27 cellular contexts compared by ENCODE assay signal in the genomic region with DNA sequence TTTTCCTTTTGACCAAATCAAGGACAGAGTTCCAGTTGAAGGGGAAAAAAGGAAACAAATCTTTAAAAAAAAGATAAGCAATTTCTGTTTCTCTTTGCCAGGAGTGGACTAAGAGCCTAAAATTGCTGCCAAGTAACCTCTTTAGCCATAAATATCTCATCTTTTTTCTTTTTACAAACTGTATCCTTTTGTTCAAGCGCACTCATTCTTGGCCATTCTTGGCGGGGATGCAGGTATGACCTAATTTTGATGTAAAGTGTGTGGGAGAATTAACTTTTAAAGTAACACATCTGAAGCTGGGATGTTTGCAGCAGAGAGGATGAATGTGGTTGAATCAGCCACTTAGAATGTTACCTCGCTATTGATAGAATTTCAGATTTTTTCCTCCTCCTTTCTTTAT. TPM values are rescaled to one million over a fixed set of nuclear protein-coding genes. Genes with fewer than 3 reads are reported as not detected.
DNase-seq lines count a peak whose midpoint lies in the region; TF ChIP-seq lines count a peak whose summit lies in the region.
"Had no signal": no experiment of that assay in that cellular context is flagged by ENCODE, and none has a peak within 500 bp of the region (broad histone marks: within the 10 kb centered on the region; RNA-seq: fewer than 3 reads in every experiment).

No MANE protein-coding gene starts in this region.

- H3K79me2 ChIP-seq in ACC112 (ENCODE audit: control insufficient read depth, insufficient read depth, low read length, unreplicated experiment) (no peaks in the 10 kb centered on the region), hepatocyte (no peaks in the 10 kb centered on the region)

- POLR2A ChIA-PET in HEK293 (lab: Yijun Ruan, JAX): interaction anchor here (0.7 kb wide), 1 partner anchor 211 kb away, joined by 6 read pairs; no protein-coding TSS in a partner anchor

- DNase-seq in adrenal gland (peak in 4 of 7 donors; percentile 17 to 61 (median 39)), hepatocyte (ENCODE audit: low spot score) (no peak), NCI-H1694 (lab: John Stamatoyannopoulos, UW) (no peak), activated gamma-delta T cell treated with Interleukin-2 at 50 U/mL for 16 hours (no peak), NOMO-1 treated with dmso at 0.1 percent for 144 hours (lab: John Stamatoyannopoulos, UW; ENCODE audit: unreplicated experiment) (no peak), DMS153 (lab: John Stamatoyannopoulos, UW) (no peak)
- DNase-seq: activated CD8-positive, alpha-beta T cell treated with anti-CD3 and anti-CD28 coated beads for 36 hours; activated gamma-delta T cell; activated naive CD8-positive, alpha-beta T cell treated with anti-CD3 and anti-CD28 coated beads, Interleukin-2, amount 50 U/mL, for 24 hours; Calu3; colonic mucosa; effector memory CD4-positive, alpha-beta T cell; erythroblast; islet precursor cell; mucosa of descending colon; NCI-H146; NCI-H2227 treated with DMSO at 0.1 percent for 48 hours; nephron progenitor cell; PC-9; posterior cingulate gyrus; SIG-M5; stimulated activated naive CD4-positive, alpha-beta T cell treated with Interleukin-2 at 50 U/mL for 16 hours; T-cell had no signal

- TF ChIP-seq POLR2A in adrenal gland (IDR thresholded peaks at IDR 0.05): no peak

- CTCF ChIA-PET in HEK293 (lab: Yijun Ruan, JAX): interaction anchor here (1.3 kb wide), 1 partner anchor 13 kb away, joined by 3 read pairs; no protein-coding TSS in a partner anchor

- no peaks in the 10 kb centered on the region for H4K20me1 ChIP-seq in hepatocyte (ENCODE audit: insufficient read depth, poor library complexity, severe bottlenecking)

- TF ChIP-seq CTCF in HEK293 (tag by site-specific recombination; IDR thresholded peaks at IDR 0.05) (no peak), adrenal gland (IDR thresholded peaks at IDR 0.05) (no peak), hepatocyte (IDR thresholded peaks at IDR 0.05; ENCODE audit: poor library complexity) (no peak)

- H3K27me3 ChIP-seq in ACC112 (ENCODE audit: insufficient read depth, low read length) (peaks cover 6% of the 10 kb centered on the region; the same call in 1 of the 2 replicates), adrenal gland (no peaks in the 10 kb centered on the region), hepatocyte (no peaks in the 10 kb centered on the region)
- H3K27me3 ChIP-seq: colonic mucosa, gastroesophageal sphincter had no signal

- no peaks in the 10 kb centered on the region for H3K36me3 ChIP-seq in ACC112 (ENCODE audit: insufficient read depth, low read length)
- no peaks in the 10 kb centered on the region for H3K36me3 ChIP-seq in HEK293 (ENCODE audit: control insufficient read depth in 2 of 2, insufficient read depth in 1 of 2, low read length in 2 of 2)
- H3K36me3 ChIP-seq in adrenal gland (replicated peaks in 1 of 2): no peaks in the 10 kb centered on the region
- H3K36me3 ChIP-seq in hepatocyte (replicated peaks; ENCODE audit: insufficient read depth, low read depth): no peaks in the 10 kb centered on the region
- H3K36me3 ChIP-seq: colonic mucosa, gastroesophageal sphincter had no signal

- H3K4me3 ChIP-seq in ACC112 (ENCODE audit: low read depth, low read length) (0 out of 2 replicates have a peak overlapping the region, but pooled peaks have one; percentile 9), HEK293 (ENCODE audit: low read depth, low read length) (no peak overlapping the region), adrenal gland (no peak overlapping the region), hepatocyte (no peak overlapping the region)
- H3K4me3 ChIP-seq: colonic mucosa, gastroesophageal sphincter, mucosa of descending colon, PC-9 had no signal

- no peaks in the 10 kb centered on the region for H3K9me2 ChIP-seq in hepatocyte (replicated peaks; ENCODE audit: insufficient read depth)

- no peak overlapping the region for H3K27ac ChIP-seq in ACC112 (ENCODE audit: low read depth, low read length)
- H3K27ac ChIP-seq in HEK293 (ENCODE audit: extremely low read depth, low read depth, low read length): no peak overlapping the region
- H3K27ac ChIP-seq in adrenal gland: peak overlapping the region in 2 of 5 donors; percentile 20 to 38
- H3K27ac ChIP-seq in hepatocyte: peak overlapping the region; percentile 14
- H3K27ac ChIP-seq: C4-2B, colonic mucosa, gastroesophageal sphincter, PC-9 had no signal

- no peaks in the 10 kb centered on the region for H3K9me3 ChIP-seq in HEK293 (ENCODE audit: control insufficient read depth, insufficient read depth, low read depth, low read length)
- H3K9me3 ChIP-seq in adrenal gland (replicated peaks in 1 of 3): no peaks in the 10 kb centered on the region
- no peaks in the 10 kb centered on the region for H3K9me3 ChIP-seq in hepatocyte (ENCODE audit: low read depth)
- H3K9me3 ChIP-seq: colonic mucosa, gastroesophageal sphincter, mucosa of descending colon had no signal

- H3K4me1 ChIP-seq in ACC112 (ENCODE audit: control insufficient read depth, insufficient read depth, low read length, unreplicated experiment) (peaks cover 3% of the 10 kb centered on the region), HEK293 (ENCODE audit: control insufficient read depth, insufficient read depth, low read length) (no peaks in the 10 kb centered on the region), adrenal gland (replicated peaks in 1 of 2) (peaks cover 0 to 8% of the 10 kb centered on the region in 2 donors), hepatocyte (ENCODE audit: insufficient read depth) (no peaks in the 10 kb centered on the region)
- H3K4me1 ChIP-seq: colonic mucosa, gastroesophageal sphincter had no signal

- no peak overlapping the region for H2AFZ ChIP-seq in ACC112 (ENCODE audit: low read length, unreplicated experiment)
- H2AFZ ChIP-seq in hepatocyte: no peak overlapping the region
- H2AFZ ChIP-seq: PC-9 had no signal

- no peak overlapping the region for H3K4me2 ChIP-seq in hepatocyte
- H3K4me2 ChIP-seq: PC-9 had no signal

- WGBS in adrenal gland, 4 donors: 28 to 31% (median 29%) methylated on average over 3 of the region's 3 CpGs
- 82% methylated on average over 3 of the region's 3 CpGs for WGBS in hepatocyte (ENCODE audit: low lambda C conversion rate, missing lambda C conversion rate)

- intact Hi-C loops in adrenal gland (cut with DNase I): no loop called here

TF ChIP-seq in HEK293, 187 proteins besides CTCF, POLR2A, EP300 and RAD21:
- no peak for TF ChIP-seq OSR2 (tag by site-specific recombination; IDR thresholded peaks at IDR 0.05)
- TF ChIP-seq PRDM6 (tag by site-specific recombination; IDR thresholded peaks at IDR 0.05): 0 out of 2 replicates have a peak, but pooled peaks have one; percentile 30

RNA-seq across cellular contexts. Expression of gene KIF1B, which starts 13.4 kb away (rescaled TPM):
- total RNA-seq in adrenal gland (10 to 100 TPM; 34.1 to 66.3 (median 50.2) TPM), hepatocyte (32.7 and 37.0 TPM in 2 replicates)
- polyA plus RNA-seq in adrenal gland (10 to 100 TPM; 12.9 to 35.8 (median 16.1) TPM), hepatocyte (14.6 and 15.4 TPM in 2 replicates)

Comparison
In these comparisons a context has a peak if more than half of its experiments do, and no peak if none do; other contexts are left out.
1. DNase-seq: peak in adrenal gland (4 of 7); none in hepatocyte (single experiment), NCI-H1694 (single experiment), activated gamma-delta T cell treated with Interleukin-2 at 50 U/mL for 16 hours (single experiment), NOMO-1 treated with dmso at 0.1 percent for 144 hours (single experiment) and DMS153 (single experiment).